Comparison of ENCODE assay signal across 1 cellular context in the genomic region with DNA sequence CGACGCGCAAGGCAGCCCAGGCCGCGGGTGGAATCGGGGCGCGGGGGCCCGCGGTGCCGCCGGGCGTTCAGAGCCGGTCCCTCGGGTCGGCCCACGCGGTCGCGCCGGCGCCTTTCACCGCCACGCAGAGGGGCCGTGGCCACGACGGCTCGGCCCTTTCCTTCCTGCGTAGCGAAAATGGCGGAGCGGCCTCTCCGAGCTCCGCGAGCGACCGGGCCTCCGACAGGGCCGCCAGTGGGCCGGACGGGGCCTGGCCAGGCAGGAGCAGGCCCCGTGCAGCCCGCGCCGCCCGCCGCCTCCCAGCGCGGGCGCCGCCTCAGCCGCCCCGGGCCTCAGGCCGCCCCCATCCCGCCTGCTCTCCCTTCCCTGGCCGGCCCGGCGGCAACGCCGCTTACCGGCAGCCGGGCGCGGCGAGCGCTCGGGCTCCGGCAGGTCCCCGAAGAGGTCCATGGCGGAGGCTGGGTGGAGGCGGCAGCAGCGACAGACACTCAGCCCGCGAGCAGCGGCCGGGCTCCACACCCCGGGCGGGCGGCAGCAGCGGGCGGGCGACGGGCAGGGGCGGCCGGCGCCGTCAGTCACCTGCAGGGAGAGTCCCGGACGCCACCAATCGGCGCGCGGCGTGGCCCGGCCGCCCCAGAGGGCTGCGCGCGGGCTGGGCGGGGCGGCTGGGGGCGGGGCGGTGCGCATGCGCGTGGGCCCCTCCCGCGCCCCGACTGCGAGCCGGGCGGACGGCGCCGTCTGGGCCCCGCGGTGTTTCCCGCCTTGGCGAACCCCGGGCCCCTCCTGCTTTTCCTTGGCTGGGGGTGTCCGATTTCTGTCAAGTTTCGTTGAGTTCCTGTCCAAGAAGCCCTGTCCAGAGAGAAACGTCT.
TF ChIP-seq lines count a peak whose summit lies in the region.

A gene with protein sequence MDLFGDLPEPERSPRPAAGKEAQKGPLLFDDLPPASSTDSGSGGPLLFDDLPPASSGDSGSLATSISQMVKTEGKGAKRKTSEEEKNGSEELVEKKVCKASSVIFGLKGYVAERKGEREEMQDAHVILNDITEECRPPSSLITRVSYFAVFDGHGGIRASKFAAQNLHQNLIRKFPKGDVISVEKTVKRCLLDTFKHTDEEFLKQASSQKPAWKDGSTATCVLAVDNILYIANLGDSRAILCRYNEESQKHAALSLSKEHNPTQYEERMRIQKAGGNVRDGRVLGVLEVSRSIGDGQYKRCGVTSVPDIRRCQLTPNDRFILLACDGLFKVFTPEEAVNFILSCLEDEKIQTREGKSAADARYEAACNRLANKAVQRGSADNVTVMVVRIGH (minus strand): TSS at position 592 of the 869 bp plus-strand sequence. CDS start 142 bp downstream, at position 450.

TF ChIP-seq in K562, 482 proteins besides CTCF, POLR2A, EP300 and RAD21 (continued from another document and continues in another):
- no peak for TF ChIP-seq MBD2 (IDR thresholded peaks at IDR 0.05; ENCODE audit: borderline replicate concordance, low read depth)
- no peak for TF ChIP-seq HNRNPLL (IDR thresholded peaks at IDR 0.05; ENCODE audit: low read depth, low read length, poor library complexity, severe bottlenecking)
- TF ChIP-seq ZNF408 (CRISPR knock-in tag; IDR thresholded peaks at IDR 0.05; ENCODE audit: low read depth): no peak
- TF ChIP-seq, protein P1, sequence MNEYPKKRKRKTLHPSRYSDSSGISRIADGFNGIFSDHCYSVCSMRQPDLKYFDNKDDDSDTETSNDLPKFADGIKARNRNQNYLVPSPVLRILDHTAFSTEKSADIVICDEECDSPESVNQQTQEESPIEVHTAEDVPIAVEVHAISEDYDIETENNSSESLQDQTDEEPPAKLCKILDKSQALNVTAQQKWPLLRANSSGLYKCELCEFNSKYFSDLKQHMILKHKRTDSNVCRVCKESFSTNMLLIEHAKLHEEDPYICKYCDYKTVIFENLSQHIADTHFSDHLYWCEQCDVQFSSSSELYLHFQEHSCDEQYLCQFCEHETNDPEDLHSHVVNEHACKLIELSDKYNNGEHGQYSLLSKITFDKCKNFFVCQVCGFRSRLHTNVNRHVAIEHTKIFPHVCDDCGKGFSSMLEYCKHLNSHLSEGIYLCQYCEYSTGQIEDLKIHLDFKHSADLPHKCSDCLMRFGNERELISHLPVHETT (CRISPR knock-in tag; conservative IDR thresholded peaks at IDR 0.05 in 1 of 2, IDR thresholded peaks at IDR 0.05 in 1 of 2): no peak; a peak in 1 of 4 replicates
- peak; percentile 44; the same call in 1 of the 2 replicates for TF ChIP-seq BHLHE40 (IDR thresholded peaks at IDR 0.05; ENCODE audit: low read length)
- TF ChIP-seq, protein P2, sequence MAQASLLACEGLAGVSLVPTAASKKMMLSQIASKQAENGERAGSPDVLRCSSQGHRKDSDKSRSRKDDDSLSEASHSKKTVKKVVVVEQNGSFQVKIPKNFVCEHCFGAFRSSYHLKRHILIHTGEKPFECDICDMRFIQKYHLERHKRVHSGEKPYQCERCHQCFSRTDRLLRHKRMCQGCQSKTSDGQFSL (CRISPR knock-in tag; IDR thresholded peaks at IDR 0.05): no peak
- TF ChIP-seq, protein P2 (tag; IDR thresholded peaks at IDR 0.05): no peak
- no peak for TF ChIP-seq KAT7 (CRISPR knock-in tag; IDR thresholded peaks at IDR 0.05; ENCODE audit: borderline replicate concordance)
- no peak for TF ChIP-seq SMC3 (conservative IDR thresholded peaks at IDR 0.05; ENCODE audit: insufficient read depth, low read depth, low read length)
- TF ChIP-seq SMARCE1 (IDR thresholded peaks at IDR 0.05): no peak
- peak; percentile 84 for TF ChIP-seq ZFX (CRISPR knock-in tag; IDR thresholded peaks at IDR 0.05)
- TF ChIP-seq, protein P3, sequence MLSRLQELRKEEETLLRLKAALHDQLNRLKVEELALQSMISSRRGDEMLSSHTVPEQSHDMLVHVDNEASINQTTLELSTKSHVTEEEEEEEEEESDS (CRISPR knock-in tag; IDR thresholded peaks at IDR 0.05): no peak
- TF ChIP-seq, protein P4, sequence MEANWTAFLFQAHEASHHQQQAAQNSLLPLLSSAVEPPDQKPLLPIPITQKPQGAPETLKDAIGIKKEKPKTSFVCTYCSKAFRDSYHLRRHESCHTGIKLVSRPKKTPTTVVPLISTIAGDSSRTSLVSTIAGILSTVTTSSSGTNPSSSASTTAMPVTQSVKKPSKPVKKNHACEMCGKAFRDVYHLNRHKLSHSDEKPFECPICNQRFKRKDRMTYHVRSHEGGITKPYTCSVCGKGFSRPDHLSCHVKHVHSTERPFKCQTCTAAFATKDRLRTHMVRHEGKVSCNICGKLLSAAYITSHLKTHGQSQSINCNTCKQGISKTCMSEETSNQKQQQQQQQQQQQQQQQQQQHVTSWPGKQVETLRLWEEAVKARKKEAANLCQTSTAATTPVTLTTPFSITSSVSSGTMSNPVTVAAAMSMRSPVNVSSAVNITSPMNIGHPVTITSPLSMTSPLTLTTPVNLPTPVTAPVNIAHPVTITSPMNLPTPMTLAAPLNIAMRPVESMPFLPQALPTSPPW (CRISPR knock-in tag; IDR thresholded peaks at IDR 0.05): peak; percentile 85
- TF ChIP-seq ASH1L (IDR thresholded peaks at IDR 0.05; ENCODE audit: borderline replicate concordance, low read depth, partially characterized antibody): no peak
- TF ChIP-seq, protein P5, sequence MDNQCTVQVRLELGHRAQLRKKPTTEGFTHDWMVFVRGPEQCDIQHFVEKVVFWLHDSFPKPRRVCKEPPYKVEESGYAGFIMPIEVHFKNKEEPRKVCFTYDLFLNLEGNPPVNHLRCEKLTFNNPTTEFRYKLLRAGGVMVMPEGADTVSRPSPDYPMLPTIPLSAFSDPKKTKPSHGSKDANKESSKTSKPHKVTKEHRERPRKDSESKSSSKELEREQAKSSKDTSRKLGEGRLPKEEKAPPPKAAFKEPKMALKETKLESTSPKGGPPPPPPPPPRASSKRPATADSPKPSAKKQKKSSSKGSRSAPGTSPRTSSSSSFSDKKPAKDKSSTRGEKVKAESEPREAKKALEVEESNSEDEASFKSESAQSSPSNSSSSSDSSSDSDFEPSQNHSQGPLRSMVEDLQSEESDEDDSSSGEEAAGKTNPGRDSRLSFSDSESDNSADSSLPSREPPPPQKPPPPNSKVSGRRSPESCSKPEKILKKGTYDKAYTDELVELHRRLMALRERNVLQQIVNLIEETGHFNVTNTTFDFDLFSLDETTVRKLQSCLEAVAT (IDR thresholded peaks at IDR 0.05): no peak
- no peak for TF ChIP-seq ZNF347 (CRISPR knock-in tag; IDR thresholded peaks at IDR 0.05; ENCODE audit: low read depth)
- no peak for TF ChIP-seq ZNF3 (CRISPR knock-in tag; IDR thresholded peaks at IDR 0.05)
- TF ChIP-seq, protein P6, sequence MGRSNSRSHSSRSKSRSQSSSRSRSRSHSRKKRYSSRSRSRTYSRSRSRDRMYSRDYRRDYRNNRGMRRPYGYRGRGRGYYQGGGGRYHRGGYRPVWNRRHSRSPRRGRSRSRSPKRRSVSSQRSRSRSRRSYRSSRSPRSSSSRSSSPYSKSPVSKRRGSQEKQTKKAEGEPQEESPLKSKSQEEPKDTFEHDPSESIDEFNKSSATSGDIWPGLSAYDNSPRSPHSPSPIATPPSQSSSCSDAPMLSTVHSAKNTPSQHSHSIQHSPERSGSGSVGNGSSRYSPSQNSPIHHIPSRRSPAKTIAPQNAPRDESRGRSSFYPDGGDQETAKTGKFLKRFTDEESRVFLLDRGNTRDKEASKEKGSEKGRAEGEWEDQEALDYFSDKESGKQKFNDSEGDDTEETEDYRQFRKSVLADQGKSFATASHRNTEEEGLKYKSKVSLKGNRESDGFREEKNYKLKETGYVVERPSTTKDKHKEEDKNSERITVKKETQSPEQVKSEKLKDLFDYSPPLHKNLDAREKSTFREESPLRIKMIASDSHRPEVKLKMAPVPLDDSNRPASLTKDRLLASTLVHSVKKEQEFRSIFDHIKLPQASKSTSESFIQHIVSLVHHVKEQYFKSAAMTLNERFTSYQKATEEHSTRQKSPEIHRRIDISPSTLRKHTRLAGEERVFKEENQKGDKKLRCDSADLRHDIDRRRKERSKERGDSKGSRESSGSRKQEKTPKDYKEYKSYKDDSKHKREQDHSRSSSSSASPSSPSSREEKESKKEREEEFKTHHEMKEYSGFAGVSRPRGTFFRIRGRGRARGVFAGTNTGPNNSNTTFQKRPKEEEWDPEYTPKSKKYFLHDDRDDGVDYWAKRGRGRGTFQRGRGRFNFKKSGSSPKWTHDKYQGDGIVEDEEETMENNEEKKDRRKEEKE (IDR thresholded peaks at IDR 0.05; ENCODE audit: borderline replicate concordance in 1 of 2, control insufficient read depth in 1 of 2, low read depth in 2 of 2, low read length in 1 of 2): no peak
- TF ChIP-seq BACH1 (tag; IDR thresholded peaks at IDR 0.05): no peak
- TF ChIP-seq ATF1 (CRISPR knock-in tag; IDR thresholded peaks at IDR 0.05): no peak
- no peak for TF ChIP-seq ATF1 (tag; IDR thresholded peaks at IDR 0.05)
- no peak for TF ChIP-seq MECOM (CRISPR knock-in tag; IDR thresholded peaks at IDR 0.05)
- TF ChIP-seq, protein P7, sequence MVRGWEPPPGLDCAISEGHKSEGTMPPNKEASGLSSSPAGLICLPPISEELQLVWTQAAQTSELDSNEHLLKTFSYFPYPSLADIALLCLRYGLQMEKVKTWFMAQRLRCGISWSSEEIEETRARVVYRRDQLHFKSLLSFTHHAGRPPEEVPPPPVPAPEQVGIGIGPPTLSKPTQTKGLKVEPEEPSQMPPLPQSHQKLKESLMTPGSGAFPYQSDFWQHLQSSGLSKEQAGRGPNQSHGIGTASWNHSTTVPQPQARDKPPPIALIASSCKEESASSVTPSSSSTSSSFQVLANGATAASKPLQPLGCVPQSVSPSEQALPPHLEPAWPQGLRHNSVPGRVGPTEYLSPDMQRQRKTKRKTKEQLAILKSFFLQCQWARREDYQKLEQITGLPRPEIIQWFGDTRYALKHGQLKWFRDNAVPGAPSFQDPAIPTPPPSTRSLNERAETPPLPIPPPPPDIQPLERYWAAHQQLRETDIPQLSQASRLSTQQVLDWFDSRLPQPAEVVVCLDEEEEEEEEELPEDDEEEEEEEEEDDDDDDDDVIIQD (CRISPR knock-in tag; IDR thresholded peaks at IDR 0.05): no peak
- peak; percentile 39 for TF ChIP-seq POLR2B (IDR thresholded peaks at IDR 0.05; ENCODE audit: low read depth, partially characterized antibody)
- TF ChIP-seq SP2 (IDR thresholded peaks at IDR 0.05; ENCODE audit: extremely low read depth, low read depth, low read length, poor library complexity, severe bottlenecking): no peak
- TF ChIP-seq MEF2A (IDR thresholded peaks at IDR 0.05; ENCODE audit: control insufficient read depth, low read depth, low read length): no peak
- TF ChIP-seq POLR2AphosphoS5 (IDR thresholded peaks at IDR 0.05; ENCODE audit: control insufficient read depth, insufficient read depth, low read depth, low read length): 0 out of 2 replicates have a peak, but pooled peaks have one; percentile 33
- no peak for TF ChIP-seq KAT2B (IDR thresholded peaks at IDR 0.05; ENCODE audit: low read depth, low read length)
- TF ChIP-seq, protein P8, sequence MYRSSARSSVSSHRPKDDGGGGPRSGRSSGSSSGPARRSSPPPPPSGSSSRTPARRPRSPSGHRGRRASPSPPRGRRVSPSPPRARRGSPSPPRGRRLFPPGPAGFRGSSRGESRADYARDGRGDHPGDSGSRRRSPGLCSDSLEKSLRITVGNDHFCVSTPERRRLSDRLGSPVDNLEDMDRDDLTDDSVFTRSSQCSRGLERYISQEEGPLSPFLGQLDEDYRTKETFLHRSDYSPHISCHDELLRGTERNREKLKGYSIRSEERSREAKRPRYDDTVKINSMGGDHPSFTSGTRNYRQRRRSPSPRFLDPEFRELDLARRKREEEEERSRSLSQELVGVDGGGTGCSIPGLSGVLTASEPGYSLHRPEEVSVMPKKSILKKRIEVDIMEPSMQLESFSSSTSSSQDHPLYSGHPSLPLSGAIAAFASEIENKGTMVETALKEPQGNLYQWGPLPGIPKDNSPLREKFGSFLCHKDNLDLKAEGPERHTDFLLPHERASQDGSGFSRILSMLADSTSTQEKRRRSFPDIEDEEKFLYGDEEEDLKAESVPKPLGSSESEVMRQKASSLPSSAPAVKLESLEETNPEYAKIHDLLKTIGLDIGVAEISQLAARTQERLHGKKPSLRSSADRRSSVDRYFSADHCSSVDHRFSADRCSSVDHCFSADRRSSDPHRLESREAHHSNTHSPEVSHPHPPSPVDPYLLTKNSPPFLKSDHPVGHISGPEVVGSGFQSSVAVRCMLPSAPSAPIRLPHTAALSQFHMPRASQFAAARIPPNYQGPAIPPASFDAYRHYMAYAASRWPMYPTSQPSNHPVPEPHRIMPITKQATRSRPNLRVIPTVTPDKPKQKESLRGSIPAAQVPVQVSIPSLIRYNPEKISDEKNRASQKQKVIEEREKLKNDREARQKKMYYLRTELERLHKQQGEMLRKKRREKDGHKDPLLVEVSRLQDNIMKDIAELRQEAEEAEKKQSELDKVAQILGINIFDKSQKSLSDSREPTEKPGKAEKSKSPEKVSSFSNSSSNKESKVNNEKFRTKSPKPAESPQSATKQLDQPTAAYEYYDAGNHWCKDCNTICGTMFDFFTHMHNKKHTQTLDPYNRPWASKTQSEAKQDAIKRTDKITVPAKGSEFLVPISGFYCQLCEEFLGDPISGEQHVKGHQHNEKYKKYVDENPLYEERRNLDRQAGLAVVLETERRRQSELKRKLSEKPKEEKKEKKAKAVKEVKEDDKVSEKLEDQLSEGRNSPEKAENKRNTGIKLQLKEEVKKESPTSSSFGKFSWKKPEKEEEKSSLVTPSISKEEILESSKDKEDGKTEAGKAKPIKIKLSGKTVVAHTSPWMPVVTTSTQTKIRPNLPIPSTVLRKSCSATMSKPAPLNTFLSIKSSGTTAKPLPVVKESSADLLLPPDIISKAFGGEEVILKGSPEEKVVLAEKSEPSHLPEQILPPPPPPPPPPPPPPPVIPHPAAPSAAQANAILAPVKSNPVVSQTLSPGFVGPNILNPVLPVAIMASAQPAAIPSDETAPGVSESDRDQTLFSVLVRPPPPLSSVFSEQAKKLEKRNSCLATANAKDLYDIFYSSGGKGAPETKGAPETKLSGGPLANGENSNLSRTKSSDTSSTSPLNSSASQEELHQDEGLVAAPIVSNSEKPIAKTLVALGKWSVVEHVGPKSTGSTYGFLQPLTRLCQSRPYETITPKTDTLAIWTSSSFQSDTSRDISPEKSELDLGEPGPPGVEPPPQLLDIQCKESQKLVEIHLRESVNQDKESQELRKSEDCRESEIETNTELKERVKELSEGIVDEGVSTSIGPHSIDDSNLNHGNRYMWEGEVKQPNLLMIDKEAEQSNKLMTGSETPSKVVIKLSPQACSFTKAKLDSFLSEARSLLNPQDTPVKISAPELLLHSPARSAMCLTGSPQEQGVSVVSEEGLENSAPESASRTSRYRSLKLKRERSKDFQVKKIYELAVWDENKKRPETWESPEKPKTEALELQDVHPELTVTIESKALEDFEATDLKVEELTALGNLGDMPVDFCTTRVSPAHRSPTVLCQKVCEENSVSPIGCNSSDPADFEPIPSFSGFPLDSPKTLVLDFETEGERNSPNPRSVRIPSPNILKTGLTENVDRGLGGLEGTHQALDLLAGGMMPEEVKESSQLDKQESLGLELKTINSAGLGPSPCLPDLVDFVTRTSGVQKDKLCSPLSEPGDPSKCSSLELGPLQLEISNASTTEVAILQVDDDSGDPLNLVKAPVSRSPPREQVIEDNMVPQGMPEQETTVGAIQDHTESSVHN (IDR thresholded peaks at IDR 0.05; ENCODE audit: borderline replicate concordance in 1 of 2, low read depth in 1 of 2): no peak
- TF ChIP-seq, protein P9, sequence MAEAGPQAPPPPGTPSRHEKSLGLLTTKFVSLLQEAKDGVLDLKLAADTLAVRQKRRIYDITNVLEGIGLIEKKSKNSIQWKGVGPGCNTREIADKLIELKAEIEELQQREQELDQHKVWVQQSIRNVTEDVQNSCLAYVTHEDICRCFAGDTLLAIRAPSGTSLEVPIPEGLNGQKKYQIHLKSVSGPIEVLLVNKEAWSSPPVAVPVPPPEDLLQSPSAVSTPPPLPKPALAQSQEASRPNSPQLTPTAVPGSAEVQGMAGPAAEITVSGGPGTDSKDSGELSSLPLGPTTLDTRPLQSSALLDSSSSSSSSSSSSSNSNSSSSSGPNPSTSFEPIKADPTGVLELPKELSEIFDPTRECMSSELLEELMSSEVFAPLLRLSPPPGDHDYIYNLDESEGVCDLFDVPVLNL (CRISPR knock-in tag; IDR thresholded peaks at IDR 0.05; ENCODE audit: low read depth): 0 out of 2 replicates have a peak, but pooled peaks have one; percentile 31
